Comparison of ENCODE assay signal across 8 cellular contexts in the genomic region with DNA sequence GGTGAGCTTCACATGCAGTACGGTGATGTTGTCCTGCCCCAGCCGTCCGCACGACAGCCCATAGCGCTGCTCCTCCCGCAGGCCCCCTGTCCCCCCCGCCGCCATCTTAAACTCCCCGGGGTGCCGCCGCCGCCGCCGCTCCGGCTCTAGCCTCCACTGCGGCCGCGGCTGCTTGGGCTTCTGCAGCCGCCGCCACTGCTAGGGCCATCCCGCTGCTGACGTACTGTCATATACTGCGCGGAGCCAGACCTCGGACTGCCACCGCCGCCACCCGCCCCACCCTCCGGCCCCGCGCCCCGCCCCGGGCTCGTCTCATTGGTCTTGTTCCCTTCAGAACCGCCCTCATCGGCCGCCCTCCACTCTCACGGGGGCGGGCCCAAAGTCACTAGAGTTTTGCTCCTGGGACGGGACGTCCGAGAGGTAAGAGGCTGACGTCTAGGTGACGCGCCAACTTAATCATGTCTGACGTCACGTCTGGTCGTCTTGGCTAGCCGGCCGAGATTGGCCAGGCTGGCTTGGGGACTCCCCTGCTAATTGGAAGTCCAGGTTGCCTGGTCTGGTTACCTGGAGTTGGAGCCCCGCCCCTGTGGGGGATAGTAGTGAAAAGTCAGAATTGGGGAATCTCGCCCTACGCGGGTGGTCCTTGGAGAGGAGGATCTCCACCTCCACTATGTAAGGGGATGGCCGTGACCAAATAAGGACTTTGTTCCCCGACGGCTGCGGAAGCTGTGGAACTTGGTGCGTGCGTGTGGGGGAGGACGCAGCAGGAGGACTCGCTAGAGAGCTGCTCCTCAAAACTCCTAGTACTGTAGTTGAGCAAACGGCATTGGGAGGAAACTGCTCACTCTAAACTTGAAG. TPM values are rescaled to one million over a fixed set of nuclear protein-coding genes. Genes with fewer than 3 reads are reported as not detected.
DNase-seq lines count a peak whose midpoint lies in the region; ATAC-seq and TF ChIP-seq lines count a peak whose summit lies in the region.

Gene ELL2, minus strand, starts transcription at position 235 of the 858 bp plus-strand sequence. Its CDS starts 130 bp downstream, at position 105.

- TF ChIP-seq POLR2A in right lobe of liver (IDR thresholded peaks at IDR 0.05): peak; percentile 96

- H3K4me3 ChIP-seq in duodenal mucosa (ENCODE audit: low read depth in 1 of 2, low read length in 2 of 2) (peak within 1 kb of the TSS; percentile 86 to 98), right lobe of liver (peak within 1 kb of the TSS; percentile 71 to 78 (median 78))

- H3K27ac ChIP-seq in C4-2B (peak within 1 kb of the TSS; percentile 88), duodenal mucosa (ENCODE audit: low read depth, low read length) (peak within 1 kb of the TSS; percentile 95), right lobe of liver (peak within 1 kb of the TSS; percentile 100)

- H3K9me3 Mint-ChIP-seq in activated CD8-positive, alpha-beta T cell treated with anti-CD3 and anti-CD28 coated beads, Interleukin-2, amount 10 ng/mL, durations not matched to agents 7 days and 5 days (ENCODE audit: insufficient read depth): no peaks in the 10 kb centered on the region

- no peaks in the 10 kb centered on the region for H3K36me3 Mint-ChIP-seq in activated CD8-positive, alpha-beta T cell treated with anti-CD3 and anti-CD28 coated beads, Interleukin-2, amount 10 ng/mL, durations not matched to agents 7 days and 5 days (ENCODE audit: low read depth)

- peaks cover 7% of the 10 kb centered on the region for H3K27me3 Mint-ChIP-seq in activated CD8-positive, alpha-beta T cell treated with anti-CD3 and anti-CD28 coated beads, Interleukin-2, amount 10 ng/mL, durations not matched to agents 7 days and 5 days (ENCODE audit: low read depth)

- peaks cover 40% of the 10 kb centered on the region for H3K4me1 Mint-ChIP-seq in activated CD8-positive, alpha-beta T cell treated with anti-CD3 and anti-CD28 coated beads, Interleukin-2, amount 10 ng/mL, durations not matched to agents 7 days and 5 days (ENCODE audit: low read depth)

- ATAC-seq in GM19328 (IDR thresholded peaks at IDR 0.05; ENCODE audit: unreplicated experiment) (peak; percentile 85), HG03469 (IDR thresholded peaks at IDR 0.05; ENCODE audit: unreplicated experiment) (peak; percentile 88), right lobe of liver (peak; percentile 75 to 89 (median 82))
- peak; percentile 88 for ATAC-seq in activated CD8-positive, alpha-beta T cell treated with anti-CD3 and anti-CD28 coated beads, Interleukin-2, amount 10 ng/mL, durations not matched to agents 7 days and 5 days

- H3K27me3 ChIP-seq in duodenal mucosa (ENCODE audit: control insufficient read depth in 1 of 2, insufficient read depth in 2 of 2, low read length in 2 of 2) (no peaks in the 10 kb centered on the region), right lobe of liver (no peaks in the 10 kb centered on the region)

- peak within 1 kb of the TSS; percentile 98 for H3K27ac Mint-ChIP-seq in activated CD8-positive, alpha-beta T cell treated with anti-CD3 and anti-CD28 coated beads, Interleukin-2, amount 10 ng/mL, durations not matched to agents 7 days and 5 days

- POLR2A ChIA-PET in activated CD8-positive, alpha-beta T cell treated with anti-CD3 and anti-CD28 coated beads, Interleukin-2, amount 10 ng/mL, durations not matched to agents 7 days and 5 days (lab: Charles Lee): interaction anchor here (0.6 to 2.5 kb wide), 3 partner anchors 12 to 1386 kb away, joined by 3 to 10 read pairs (median 3); no protein-coding TSS in a partner anchor

- H3K4me1 ChIP-seq in duodenal mucosa (ENCODE audit: control insufficient read depth in 1 of 2, insufficient read depth in 2 of 2, low read length in 2 of 2): peaks cover 16 to 26% of the 10 kb centered on the region in 2 donors
- peaks cover 0 to 36% (median 10%) of the 10 kb centered on the region in 4 donors for H3K4me1 ChIP-seq in right lobe of liver

- DNase-seq in NCI-H774 (lab: John Stamatoyannopoulos, UW): peak; percentile 87
- peak; percentile 98 for DNase-seq in activated CD8-positive, alpha-beta T cell treated with anti-CD3 and anti-CD28 coated beads, Interleukin-2, amount 10 ng/mL, durations not matched to agents 7 days and 5 days
- peak; percentile 99 to 100 (median 100) for DNase-seq in right lobe of liver
- peak; percentile 97 for DNase-seq in stimulated activated CD4-positive, alpha-beta T cell treated with anti-CD3 and anti-CD28 coated beads, Interleukin-4, amount 100 ng/mL, for 24 hours

- intact Hi-C loops in right lobe of liver (cut with DNase I): loop anchor here in 1 of 2 donors (10.0 kb wide), 1 partner anchor 373 kb away; no protein-coding TSS in a partner anchor

- 0% methylated on average over 18 of the region's 63 CpGs for WGBS in right lobe of liver (ENCODE audit: insufficient coverage, low coverage, low lambda C conversion rate, missing lambda C conversion rate)

- TF ChIP-seq CTCF in C4-2B (conservative IDR thresholded peaks at IDR 0.05): no peak
- no peak for TF ChIP-seq CTCF in right lobe of liver (IDR thresholded peaks at IDR 0.05)

- CTCF ChIA-PET in activated CD8-positive, alpha-beta T cell treated with anti-CD3 and anti-CD28 coated beads, Interleukin-2, amount 10 ng/mL, durations not matched to agents 7 days and 5 days (lab: Charles Lee): interaction anchor here (0.7 to 5.7 kb wide), 12 partner anchors 12 to 383 kb away, joined by 3 to 33 read pairs (median 6); no protein-coding TSS in a partner anchor

- H3K4me3 Mint-ChIP-seq in activated CD8-positive, alpha-beta T cell treated with anti-CD3 and anti-CD28 coated beads, Interleukin-2, amount 10 ng/mL, durations not matched to agents 7 days and 5 days: peak within 1 kb of the TSS; percentile 94

- H3K9me3 ChIP-seq in duodenal mucosa (ENCODE audit: control insufficient read depth in 1 of 2, low read length in 2 of 2) (no peaks in the 10 kb centered on the region), right lobe of liver (no peaks in the 10 kb centered on the region)

- H3K9ac ChIP-seq in duodenal mucosa (ENCODE audit: low read depth in 1 of 2, low read length in 2 of 2): peak within 1 kb of the TSS; percentile 95 to 98

- H3K36me3 ChIP-seq in duodenal mucosa (ENCODE audit: control insufficient read depth in 1 of 2, insufficient read depth in 2 of 2, low read length in 2 of 2): no peaks in the 10 kb centered on the region
- H3K36me3 ChIP-seq in right lobe of liver: no peaks in the 10 kb centered on the region

RNA-seq across cellular contexts. Expression of gene ELL2, which starts in this region (rescaled TPM):
- 10 to 100 TPM; 11.0 to 11.1 TPM for total RNA-seq in activated CD8-positive, alpha-beta T cell treated with anti-CD3 and anti-CD28 coated beads, Interleukin-2, amount 10 ng/mL, durations not matched to agents 7 days and 5 days
- 10 to 100 TPM; 74.3 to 96.4 (median 84.5) TPM for total RNA-seq in right lobe of liver

Comparison
In these comparisons a context has a peak if more than half of its experiments do, and no peak if none do; other contexts are left out.
1. Peak in every context shown above with its lines: DNase-seq, ATAC-seq, H3K4me3 ChIP-seq and H3K27ac ChIP-seq.
2. RNA of gene ELL2 (total RNA-seq): 74.3 to 96.4 TPM in right lobe of liver; 11.0 to 11.1 TPM in activated CD8-positive, alpha-beta T cell treated with anti-CD3 and anti-CD28 coated beads, Interleukin-2, amount 10 ng/mL, durations not matched to agents 7 days and 5 days; every median in the first group is over 4 times any median in the second.